In genomic region chr6:146634022-146634421, GRCh38 we compare ENCODE assay signal across 10 cellular contexts. TPM values are rescaled to one million over a fixed set of nuclear protein-coding genes. Genes with fewer than 3 reads are reported as not detected.
"Had no signal": no experiment of that assay in that cellular context is flagged by ENCODE, and none has a peak within 500 bp of the region (broad histone marks: within the 10 kb centered on the region; RNA-seq: fewer than 3 reads in every experiment).

No MANE protein-coding gene starts in this region.

- DNase-seq: H9, HCEC 1CT, KG1 had no signal

- ATAC-seq: GM23338, HepG2 had no signal

- H3K4me3 ChIP-seq: GM23338 had no signal

- FAIRE-seq: H1, H54, HepG2 had no signal

- H3K27ac ChIP-seq: HL-60 had no signal

RNA-seq across cellular contexts. Expression of gene ADGB, which starts 35.2 kb away (rescaled TPM):
- total RNA-seq: GM23338, H1, H9, HepG2, HT1080 had no signal
- polyA plus RNA-seq: GM23338, H1, HepG2, IgD-negative memory B cell had no signal
